ENCODE assay signal across 11 cellular contexts in the genomic region with DNA sequence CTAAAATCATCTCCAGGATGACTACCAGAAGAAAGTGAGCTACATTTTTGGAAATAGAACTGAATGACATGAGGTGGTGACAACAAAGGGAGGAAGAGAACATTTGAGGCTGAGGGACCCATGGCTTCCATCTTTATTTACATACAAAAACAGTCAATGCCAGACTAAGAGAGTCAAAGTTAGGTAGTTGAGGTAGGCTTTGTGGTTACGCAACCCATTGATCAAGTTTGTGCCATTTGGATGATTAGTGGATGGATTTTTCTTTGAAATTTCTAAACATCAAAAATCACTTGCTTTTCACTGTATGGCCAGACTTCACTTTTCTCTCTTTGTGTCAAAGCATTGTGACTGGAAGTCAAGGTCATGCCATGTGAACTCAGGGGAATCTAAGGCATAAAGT. TPM values are rescaled to one million over a fixed set of nuclear protein-coding genes. Genes with fewer than 3 reads are reported as not detected.
"Had no signal": no experiment of that assay in that cellular context is flagged by ENCODE, and none has a peak within 500 bp of the region (broad histone marks: within the 10 kb centered on the region; RNA-seq: fewer than 3 reads in every experiment).

No MANE protein-coding gene starts in this region.

- H3K4me3 ChIP-seq: GM23248, GM23338, HAP-1 had no signal

- H2AFZ ChIP-seq: GM23248, GM23338 had no signal

- ATAC-seq: GM23338, HCT116 had no signal

- H3K36me3 ChIP-seq: HAP-1 had no signal

- H3K9ac ChIP-seq: GM23248 had no signal

- H3K4me2 ChIP-seq: GM23338 had no signal

- H3K9me3 ChIP-seq: HAP-1 had no signal

- H3K4me1 ChIP-seq: HAP-1 had no signal

- H3K27ac ChIP-seq: GM23248 had no signal

- FAIRE-seq: H54 had no signal

- DNase-seq: GM23248, GOT3, H7, H9, HCEC 1CT, HFFc6 had no signal

RNA-seq across cellular contexts. Expression of a gene that starts 22.9 kb away (rescaled TPM):
- total RNA-seq: GM23248, GM23338, H4, H9, HFFc6 had no signal
- polyA plus RNA-seq: GM23248 had no signal
